Comparison of ENCODE assay signal across 12 cellular contexts in the genomic region with DNA sequence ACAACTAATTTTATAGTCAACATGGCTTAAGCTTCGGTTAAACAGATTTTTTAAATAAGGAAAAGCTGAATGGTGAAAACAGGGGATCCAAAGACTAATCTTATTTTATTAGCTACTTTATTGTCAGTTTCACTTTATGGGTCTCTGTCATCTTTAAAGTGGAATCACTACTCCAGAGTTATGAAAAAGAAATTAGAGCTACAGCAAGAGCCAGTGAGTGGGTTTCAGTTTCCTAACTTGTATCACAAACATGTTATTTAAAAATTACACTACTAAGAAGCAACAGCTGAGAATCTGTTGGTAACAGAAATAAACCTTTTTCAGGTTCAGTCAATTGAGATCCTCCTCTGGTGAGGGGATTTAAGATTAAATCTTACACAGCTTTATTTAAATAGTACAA. TPM values are rescaled to one million over a fixed set of nuclear protein-coding genes. Genes with fewer than 3 reads are reported as not detected.
DNase-seq lines count a peak whose midpoint lies in the region; ATAC-seq, FAIRE-seq and TF ChIP-seq lines count a peak whose summit lies in the region.
"Had no signal": no experiment of that assay in that cellular context is flagged by ENCODE, and none has a peak within 500 bp of the region (broad histone marks: within the 10 kb centered on the region; RNA-seq: fewer than 3 reads in every experiment).

No MANE protein-coding gene starts in this region.

- peaks cover 19% of the 10 kb centered on the region for H3K79me2 ChIP-seq in HepG2 (ENCODE audit: insufficient read depth, low read length)

- H3K4me2 ChIP-seq in HepG2 (ENCODE audit: low read depth, low read length): no peak overlapping the region

- no peaks in the 10 kb centered on the region for H3K9me3 ChIP-seq in HepG2 (ENCODE audit: low read length)

- POLR2A ChIA-PET in HepG2 (lab: Yijun Ruan, JAX): interaction anchor here (0.8 to 1.8 kb wide), 2 partner anchors 10 to 93 kb away, joined by 3 to 5 read pairs; a partner anchor contains a TSS

- no peak overlapping the region for H2AFZ ChIP-seq in HepG2 (ENCODE audit: low read length)

- in situ Hi-C loops in HepG2 (cut with HindIII; ENCODE audit: extremely low pct_ligation_motif_present, low pct_unique_long_range_greater_than_20kb): no loop called here

- no peak overlapping the region for H3K27ac ChIP-seq in HepG2 (ENCODE audit: extremely low read length, insufficient read depth, low read length)

- no TSS peak for BruUV-seq in HepG2 (replicated peaks; lab: Mats Ljungman, UMichigan)

- intact Hi-C loops in HepG2 (cut with micrococcal nuclease; ENCODE audit: unreplicated experiment): no loop called here

- no peaks in the 10 kb centered on the region for H3K4me1 ChIP-seq in HepG2 (ENCODE audit: insufficient read depth, low read length)

- no peak for TF ChIP-seq POLR2A in HepG2 (IDR thresholded peaks at IDR 0.05; ENCODE audit: insufficient read depth in 1 of 2, low read depth in 2 of 2, low read length in 2 of 2)

- DNase-seq in fibroblast of villous mesenchyme (ENCODE audit: low read depth) (peak; percentile 29), HepG2 (ENCODE audit: low spot score) (no peak), NCI-H748 treated with DMSO at 0.1 percent for 48 hours (lab: John Stamatoyannopoulos, UW) (no peak), GDM1 (lab: John Stamatoyannopoulos, UW) (no peak), cerebellar nuclear complex (lab: John Stamatoyannopoulos, UW) (no peak)
- DNase-seq: central memory CD4-positive, alpha-beta T cell; hypothalamus; NCI-H774 had no signal

- FAIRE-seq in HepG2 (lab: Jason Lieb, UNC): no peak

- H3K4me3 ChIP-seq in fibroblast of villous mesenchyme (ENCODE audit: low read depth, low read length) (no peak overlapping the region), HepG2 (replicated peaks in 1 of 3; ENCODE audit: insufficient read depth in 1 of 3, low read depth in 2 of 3, low read length in 3 of 3) (no peak overlapping the region)

- 83% methylated on average over 1 of the region's 1 CpG for WGBS in HepG2 (ENCODE audit: low lambda C conversion rate)

- H3K27me3 ChIP-seq in HepG2 (ENCODE audit: control insufficient read depth in 1 of 2, insufficient read depth in 2 of 2, low read length in 2 of 2): no peaks in the 10 kb centered on the region

- H3K9ac ChIP-seq in HepG2 (ENCODE audit: insufficient read depth, low read depth, low read length): no peak overlapping the region

- CTCF ChIA-PET in HepG2 (lab: Yijun Ruan, JAX; ENCODE audit: low intra/inter-chr PET ratio, low total read pairs): no interaction called here

- TF ChIP-seq EP300 in HepG2 (IDR thresholded peaks at IDR 0.05; ENCODE audit: low read depth in 2 of 2, low read length in 2 of 2): no peak
- no peak for TF ChIP-seq EP300 in HepG2 (CRISPR knock-in tag; IDR thresholded peaks at IDR 0.05; ENCODE audit: borderline replicate concordance)

- TF ChIP-seq RAD21 in HepG2 (CRISPR knock-in tag; IDR thresholded peaks at IDR 0.05): no peak

- ATAC-seq in GM18511 (IDR thresholded peaks at IDR 0.05; ENCODE audit: unreplicated experiment) (peak; percentile 82), GM21423 (IDR thresholded peaks at IDR 0.05; ENCODE audit: unreplicated experiment) (peak; percentile 73), HG03432 (IDR thresholded peaks at IDR 0.05; ENCODE audit: unreplicated experiment) (peak; percentile 82), HepG2 (no peak)
- ATAC-seq: stimulated activated memory B cell treated with anti-CD40 and anti-IgM and Interleukin-4, amounts not matched to agents 10 μg/mL and 1 μg/mL and 100 μg/mL, for 72 hours had no signal

- TF ChIP-seq CTCF in fibroblast of villous mesenchyme (IDR thresholded peaks at IDR 0.05; ENCODE audit: insufficient read depth, low read depth, low read length) (no peak), HepG2 (CRISPR knock-in tag; IDR thresholded peaks at IDR 0.05) (no peak)

- H4K20me1 ChIP-seq in HepG2 (ENCODE audit: insufficient read depth, low read length): no peaks in the 10 kb centered on the region

- peaks cover 6 to 65% of the 10 kb centered on the region in 2 experiments for H3K36me3 ChIP-seq in HepG2 (replicated peaks in 1 of 2; ENCODE audit: control insufficient read depth in 1 of 2, insufficient read depth in 2 of 2, low read length in 2 of 2)

TF ChIP-seq in HepG2, 621 proteins besides CTCF, POLR2A, EP300 and RAD21 (continues in another document):
- TF ChIP-seq HDAC6 (IDR thresholded peaks at IDR 0.05; ENCODE audit: low read depth, low read length): no peak
- no peak for TF ChIP-seq TMF1 (CRISPR knock-in tag; IDR thresholded peaks at IDR 0.05; ENCODE audit: low read depth)
- TF ChIP-seq, protein P1, sequence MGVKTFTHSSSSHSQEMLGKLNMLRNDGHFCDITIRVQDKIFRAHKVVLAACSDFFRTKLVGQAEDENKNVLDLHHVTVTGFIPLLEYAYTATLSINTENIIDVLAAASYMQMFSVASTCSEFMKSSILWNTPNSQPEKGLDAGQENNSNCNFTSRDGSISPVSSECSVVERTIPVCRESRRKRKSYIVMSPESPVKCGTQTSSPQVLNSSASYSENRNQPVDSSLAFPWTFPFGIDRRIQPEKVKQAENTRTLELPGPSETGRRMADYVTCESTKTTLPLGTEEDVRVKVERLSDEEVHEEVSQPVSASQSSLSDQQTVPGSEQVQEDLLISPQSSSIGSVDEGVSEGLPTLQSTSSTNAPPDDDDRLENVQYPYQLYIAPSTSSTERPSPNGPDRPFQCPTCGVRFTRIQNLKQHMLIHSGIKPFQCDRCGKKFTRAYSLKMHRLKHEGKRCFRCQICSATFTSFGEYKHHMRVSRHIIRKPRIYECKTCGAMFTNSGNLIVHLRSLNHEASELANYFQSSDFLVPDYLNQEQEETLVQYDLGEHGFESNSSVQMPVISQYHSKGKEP (CRISPR knock-in tag; IDR thresholded peaks at IDR 0.05): no peak

RNA-seq across cellular contexts. Expression of a gene that starts 10.0 kb away (rescaled TPM):
- total RNA-seq in fibroblast of villous mesenchyme (37.0 and 51.4 TPM in 2 replicates), HepG2 (2016; rRNA removed; fragmentation: Illumina TruSeq; extraction: Trizol) (16.5 and 24.1 TPM in 2 replicates)
- total RNA-seq in HepG2 (2016; cell fraction: cytosol; rRNA removed; fragmentation: Illumina TruSeq; extraction: Trizol; ENCODE audit: low read depth): 83.1 and 87.8 TPM in 2 replicates
- total RNA-seq in HepG2 (2016; cell fraction: insoluble cytoplasmic fraction; rRNA removed; fragmentation: Illumina TruSeq; extraction: Trizol): 15.1 and 19.9 TPM in 2 replicates
- 17.9 and 22.5 TPM in 2 replicates for total RNA-seq in HepG2 (2016; cell fraction: membrane; rRNA removed; fragmentation: Illumina TruSeq; extraction: Trizol)
- 45.6 and 47.3 TPM in 2 replicates for total RNA-seq in HepG2 (2016; cell fraction: nucleus; rRNA removed; fragmentation: Illumina TruSeq; extraction: Trizol)
- polyA plus RNA-seq in HepG2 (2011; rRNA removed): 42.9 and 49.0 TPM in 2 replicates
- polyA plus RNA-seq in HepG2 (2011; cell fraction: cytosol; rRNA removed): 18.5 and 21.7 TPM in 2 replicates
- polyA plus RNA-seq in HepG2 (2011; cell fraction: nucleus; rRNA removed): 64.0 and 65.6 TPM in 2 replicates
- polyA plus RNA-seq in HepG2 (2012): 12.8 and 14.1 TPM in 2 replicates
- 0.53 and 0.69 TPM in 2 replicates for polyA plus RNA-seq in HepG2 (2016; cell fraction: cytosol; fragmentation: Illumina TruSeq; extraction: Trizol; ENCODE audit: low read depth)
- polyA plus RNA-seq in HepG2 (2016; cell fraction: insoluble cytoplasmic fraction; fragmentation: Illumina TruSeq; extraction: Trizol; ENCODE audit: low read depth): 6.1 and 6.6 TPM in 2 replicates
- 0.78 TPM in 2 replicates for polyA plus RNA-seq in HepG2 (2016; cell fraction: membrane; fragmentation: Illumina TruSeq; extraction: Trizol; ENCODE audit: low read depth)
- polyA plus RNA-seq in HepG2 (2016; cell fraction: nucleus; fragmentation: Illumina TruSeq; extraction: Trizol; ENCODE audit: insufficient read depth, low read depth): 21.1 and 24.6 TPM in 2 replicates
- polyA minus RNA-seq in HepG2 (2011; rRNA and poly(A)+ RNA removed; ENCODE audit: low replicate concordance): 193 and 376 TPM in 2 replicates
- 15.6 and 17.5 TPM in 2 replicates for polyA minus RNA-seq in HepG2 (2011; cell fraction: cytosol; rRNA and poly(A)+ RNA removed)
- polyA minus RNA-seq in HepG2 (2011; cell fraction: nucleus; rRNA and poly(A)+ RNA removed): 86.4 and 113 TPM in 2 replicates

RNA-seq across cellular contexts. Expression of a gene that starts 50.7 kb away (rescaled TPM):
- 81.8 and 98.4 TPM in 2 replicates for total RNA-seq in fibroblast of villous mesenchyme
- total RNA-seq in HepG2 (2016; rRNA removed; fragmentation: Illumina TruSeq; extraction: Trizol): 30.4 and 39.1 TPM in 2 replicates
- 11.6 and 12.0 TPM in 2 replicates for total RNA-seq in HepG2 (2016; cell fraction: cytosol; rRNA removed; fragmentation: Illumina TruSeq; extraction: Trizol; ENCODE audit: low read depth)
- 29.9 and 42.0 TPM in 2 replicates for total RNA-seq in HepG2 (2016; cell fraction: insoluble cytoplasmic fraction; rRNA removed; fragmentation: Illumina TruSeq; extraction: Trizol)
- total RNA-seq in HepG2 (2016; cell fraction: membrane; rRNA removed; fragmentation: Illumina TruSeq; extraction: Trizol): 13.7 and 15.0 TPM in 2 replicates
- total RNA-seq in HepG2 (2016; cell fraction: nucleus; rRNA removed; fragmentation: Illumina TruSeq; extraction: Trizol): 19.8 and 28.5 TPM in 2 replicates
- polyA plus RNA-seq in HepG2 (2011; rRNA removed): 11.7 and 17.2 TPM in 2 replicates
- polyA plus RNA-seq in HepG2 (2011; cell fraction: cytosol; rRNA removed): 6.2 and 9.0 TPM in 2 replicates
- 5.0 and 9.3 TPM in 2 replicates for polyA plus RNA-seq in HepG2 (2011; cell fraction: nucleus; rRNA removed)
- 12.9 and 22.8 TPM in 2 replicates for polyA plus RNA-seq in HepG2 (2012)
- polyA plus RNA-seq in HepG2 (2016; cell fraction: cytosol; fragmentation: Illumina TruSeq; extraction: Trizol; ENCODE audit: low read depth): 2.5 and 3.2 TPM in 2 replicates
- 29.3 and 31.7 TPM in 2 replicates for polyA plus RNA-seq in HepG2 (2016; cell fraction: insoluble cytoplasmic fraction; fragmentation: Illumina TruSeq; extraction: Trizol; ENCODE audit: low read depth)
- polyA plus RNA-seq in HepG2 (2016; cell fraction: membrane; fragmentation: Illumina TruSeq; extraction: Trizol; ENCODE audit: low read depth): 5.4 and 6.7 TPM in 2 replicates
- 25.1 and 26.3 TPM in 2 replicates for polyA plus RNA-seq in HepG2 (2016; cell fraction: nucleus; fragmentation: Illumina TruSeq; extraction: Trizol; ENCODE audit: insufficient read depth, low read depth)
- 14.9 and 45.3 TPM in 2 replicates for polyA minus RNA-seq in HepG2 (2011; rRNA and poly(A)+ RNA removed; ENCODE audit: low replicate concordance)
- polyA minus RNA-seq in HepG2 (2011; cell fraction: cytosol; rRNA and poly(A)+ RNA removed): 20.2 and 22.9 TPM in 2 replicates
- polyA minus RNA-seq in HepG2 (2011; cell fraction: nucleus; rRNA and poly(A)+ RNA removed): 34.5 and 41.0 TPM in 2 replicates
